ENCODE assay signal across 1 cellular context in genomic region chr22:50309601-50309991, GRCh38.
TF ChIP-seq lines count a peak whose summit lies in the region.

No MANE protein-coding gene starts in this region.

TF ChIP-seq in IMR-90, 13 proteins besides CTCF, POLR2A, EP300 and RAD21:
- TF ChIP-seq MAZ (IDR thresholded peaks at IDR 0.05; ENCODE audit: borderline replicate concordance, low read depth, low read length) (no peak), BHLHE40 (IDR thresholded peaks at IDR 0.05; ENCODE audit: low read depth, low read length) (no peak), RCOR1 (IDR thresholded peaks at IDR 0.05; ENCODE audit: insufficient replicate concordance, low read length) (no peak), NFE2L2 (IDR thresholded peaks at IDR 0.05; ENCODE audit: low read depth, low read length) (no peak), ELK1 (IDR thresholded peaks at IDR 0.05; ENCODE audit: borderline replicate concordance, low read depth, low read length) (no peak), MAFK (IDR thresholded peaks at IDR 0.05; ENCODE audit: low read depth, low read length) (no peak), USF2 (IDR thresholded peaks at IDR 0.05; ENCODE audit: low read depth, low read length) (no peak), SMC3 (IDR thresholded peaks at IDR 0.05; ENCODE audit: low read depth, low read length) (no peak), CHD1 (IDR thresholded peaks at IDR 0.05; ENCODE audit: low read depth, low read length) (no peak), FOS (IDR thresholded peaks at IDR 0.05; ENCODE audit: low read depth, low read length) (no peak), MXI1 (IDR thresholded peaks at IDR 0.05; ENCODE audit: borderline replicate concordance, low read depth, low read length) (no peak), RFX5 (IDR thresholded peaks at IDR 0.05; ENCODE audit: low read depth, low read length) (no peak)
TF ChIP-seq in IMR-90: peak in this region for 0.
